Comparison of ENCODE assay signal across 21 cellular contexts in genomic region chr3:9428411-9428810, GRCh38. TPM values are rescaled to one million over a fixed set of nuclear protein-coding genes. Genes with fewer than 3 reads are reported as not detected.
DNase-seq lines count a peak whose midpoint lies in the region; ATAC-seq, FAIRE-seq and TF ChIP-seq lines count a peak whose summit lies in the region.
"Had no signal": no experiment of that assay in that cellular context is flagged by ENCODE, and none has a peak within 500 bp of the region (broad histone marks: within the 10 kb centered on the region; RNA-seq: fewer than 3 reads in every experiment).

No MANE protein-coding gene starts in this region.

- H3K9me3 Mint-ChIP-seq in GM23338 (no peaks in the 10 kb centered on the region), WTC11 (no peaks in the 10 kb centered on the region)

- no peak for TF ChIP-seq RAD21 in HepG2 (CRISPR knock-in tag; IDR thresholded peaks at IDR 0.05)

- no peak; a peak in 1 of 4 replicates for TF ChIP-seq EP300 in HepG2 (IDR thresholded peaks at IDR 0.05; ENCODE audit: low read depth in 2 of 2, low read length in 2 of 2)
- TF ChIP-seq EP300 in HepG2 (CRISPR knock-in tag; IDR thresholded peaks at IDR 0.05; ENCODE audit: borderline replicate concordance), result no peak

- H3K27me3 Mint-ChIP-seq in GM23338 (ENCODE audit: insufficient read depth, low read depth, poor library complexity) (peaks cover 2% of the 10 kb centered on the region), WTC11 (ENCODE audit: low read depth) (no peaks in the 10 kb centered on the region)

- POLR2A ChIA-PET in WTC11 (lab: Charles Lee) (no interaction called here), HepG2 (lab: Yijun Ruan, JAX) (no interaction called here)

- H3K4me2 ChIP-seq in GM23338 (no peak overlapping the region), HepG2 (ENCODE audit: low read depth, low read length) (0 out of 2 replicates have a peak overlapping the region, but pooled peaks have one; percentile 8), smooth muscle cell (no peak overlapping the region)

- H3K4me1 ChIP-seq in GM23338 (ENCODE audit: insufficient read depth) (0 out of 2 replicates have a peak, but pooled peaks cover 4% of the 10 kb centered on the region), HepG2 (ENCODE audit: insufficient read depth, low read length) (peaks cover 56% of the 10 kb centered on the region), smooth muscle cell (ENCODE audit: low read depth) (peaks cover 9% of the 10 kb centered on the region), lower lobe of right lung (peaks cover 20% of the 10 kb centered on the region)

- in situ Hi-C loops in HepG2 (cut with HindIII; ENCODE audit: extremely low pct_ligation_motif_present, low pct_unique_long_range_greater_than_20kb), result no loop called here

- H3K9me2 ChIP-seq in GM23338 (ENCODE audit: insufficient read depth), result no peaks in the 10 kb centered on the region

- H3K4me3 ChIP-seq in GM23338 (no peak overlapping the region), HepG2 (replicated peaks in 1 of 3; ENCODE audit: insufficient read depth in 1 of 3, low read depth in 2 of 3, low read length in 3 of 3) (peak overlapping the region in 1 of 3 experiments; percentile 3; a peak in 1 of 6 replicates), smooth muscle cell (no peak overlapping the region), lower lobe of right lung (no peak overlapping the region)
- H3K4me3 ChIP-seq: K562 had no signal

- peaks cover 1% of the 10 kb centered on the region for H3K4me1 Mint-ChIP-seq in GM23338
- H3K4me1 Mint-ChIP-seq in WTC11, result peaks cover 1% of the 10 kb centered on the region; the same call in 1 of the 2 replicates

- H3K27me3 ChIP-seq in GM23338 (ENCODE audit: insufficient read depth) (no peaks in the 10 kb centered on the region), HepG2 (ENCODE audit: control insufficient read depth in 1 of 2, insufficient read depth in 2 of 2, low read length in 2 of 2) (no peaks in the 10 kb centered on the region), smooth muscle cell (ENCODE audit: low read depth) (no peaks in the 10 kb centered on the region), lower lobe of right lung (ENCODE audit: low read depth) (no peaks in the 10 kb centered on the region)

- no peak overlapping the region for H3K4me3 Mint-ChIP-seq in GM23338
- H3K4me3 Mint-ChIP-seq in WTC11, result no peak overlapping the region

- H3K9ac ChIP-seq in HepG2 (ENCODE audit: insufficient read depth, low read depth, low read length), result no peak overlapping the region
- no peak overlapping the region for H3K9ac ChIP-seq in smooth muscle cell (ENCODE audit: low read depth)

- intact Hi-C loops in HepG2 (cut with micrococcal nuclease; ENCODE audit: unreplicated experiment), result no loop called here
- intact Hi-C loops in lower lobe of right lung (cut with DNase I), result no loop called here

- peak overlapping the region; percentile 33; the same call in 1 of the 2 replicates for H3K27ac ChIP-seq in GM23338 (ENCODE audit: low read depth)
- peak overlapping the region; percentile 50 for H3K27ac ChIP-seq in HepG2 (ENCODE audit: extremely low read length, insufficient read depth, low read length)
- peak overlapping the region; percentile 25 for H3K27ac ChIP-seq in smooth muscle cell (ENCODE audit: low read depth)
- no peak overlapping the region for H3K27ac ChIP-seq in lower lobe of right lung
- H3K27ac ChIP-seq: C4-2B had no signal

- peaks cover 60% of the 10 kb centered on the region for H4K20me1 ChIP-seq in GM23338 (replicated peaks; ENCODE audit: insufficient read depth)
- no peaks in the 10 kb centered on the region; the same call in none of the 2 replicates for H4K20me1 ChIP-seq in HepG2 (ENCODE audit: insufficient read depth, low read length)
- H4K20me1 ChIP-seq in smooth muscle cell (ENCODE audit: low read depth), result peaks cover 99% of the 10 kb centered on the region

- peaks cover 80% of the 10 kb centered on the region for H3K36me3 Mint-ChIP-seq in GM23338 (ENCODE audit: low read depth)
- peaks cover 67% of the 10 kb centered on the region for H3K36me3 Mint-ChIP-seq in WTC11

- no peak for ATAC-seq in GM23338
- no peak for ATAC-seq in WTC11
- ATAC-seq in HepG2, result peak; percentile 46; the same call in 2 of the 3 replicates
- no peak for ATAC-seq in GM21390 (IDR thresholded peaks at IDR 0.05; ENCODE audit: unreplicated experiment)
- no peak for ATAC-seq in lower lobe of right lung
- ATAC-seq: HCT116, K562, Right ventricle myocardium inferior had no signal

- DNase-seq in GM23338 (ENCODE audit: low spot score), result no peak
- DNase-seq in WTC11 (ENCODE audit: low spot score), result no peak
- DNase-seq in HepG2 (ENCODE audit: low spot score), result no peak
- DNase-seq in smooth muscle cell (lab: John Stamatoyannopoulos, UW; ENCODE audit: unreplicated experiment), result no peak
- DNase-seq in lower lobe of right lung, result no peak
- no peak for DNase-seq in NCI-H226
- DNase-seq: AML-193, DMS79 treated with DMSO at 0.1 percent for 48 hours, GOT3, NCI-H1092 treated with DMSO at 0.1 percent for 48 hours, NCI-H146, NCI-H2081, NCI-H2171 treated with DMSO at 0.1 percent for 48 hours, NCI-H446 treated with DMSO at 0.1 percent for 48 hours, NCI-H69 had no signal

- peaks cover 4% of the 10 kb centered on the region for H3F3A ChIP-seq in GM23338 (replicated peaks; ENCODE audit: low read depth)
- peaks cover 46% of the 10 kb centered on the region for H3F3A ChIP-seq in smooth muscle cell (ENCODE audit: low read depth)

- TF ChIP-seq CTCF in GM23338 (conservative IDR thresholded peaks at IDR 0.05; ENCODE audit: low read depth in 2 of 2) (no peak), WTC11 (IDR thresholded peaks at IDR 0.05) (no peak), HepG2 (CRISPR knock-in tag; IDR thresholded peaks at IDR 0.05) (no peak), smooth muscle cell (IDR thresholded peaks at IDR 0.05; ENCODE audit: borderline replicate concordance, insufficient read depth, poor library complexity, severe bottlenecking) (no peak), lower lobe of right lung (IDR thresholded peaks at IDR 0.05) (no peak)

- CTCF ChIA-PET in WTC11 (lab: Charles Lee) (no interaction called here), HepG2 (lab: Yijun Ruan, JAX; ENCODE audit: low intra/inter-chr PET ratio, low total read pairs) (no interaction called here)

- H3K9me3 ChIP-seq in HepG2 (ENCODE audit: low read length) (no peaks in the 10 kb centered on the region), smooth muscle cell (replicated peaks; ENCODE audit: low read depth) (no peaks in the 10 kb centered on the region), lower lobe of right lung (no peaks in the 10 kb centered on the region)

- FAIRE-seq in HepG2 (lab: Jason Lieb, UNC), result no peak
- FAIRE-seq: K562, RCC 7860 had no signal

- H2AFZ ChIP-seq in GM23338, result no peak overlapping the region
- H2AFZ ChIP-seq in HepG2 (ENCODE audit: low read length), result no peak overlapping the region
- H2AFZ ChIP-seq in smooth muscle cell (ENCODE audit: low read depth), result no peak overlapping the region

- peaks cover 83% of the 10 kb centered on the region for H3K79me2 ChIP-seq in GM23338 (replicated peaks; ENCODE audit: insufficient read depth)
- H3K79me2 ChIP-seq in HepG2 (ENCODE audit: insufficient read depth, low read length), result peaks cover 82% of the 10 kb centered on the region
- peaks cover 100% of the 10 kb centered on the region for H3K79me2 ChIP-seq in smooth muscle cell (ENCODE audit: low read depth)

- TF ChIP-seq POLR2A in HepG2 (IDR thresholded peaks at IDR 0.05; ENCODE audit: insufficient read depth in 1 of 2, low read depth in 2 of 2, low read length in 2 of 2), result no peak

- BruUV-seq in HepG2 (replicated peaks; lab: Mats Ljungman, UMichigan), result no TSS peak

- H3K36me3 ChIP-seq in GM23338 (ENCODE audit: insufficient read depth) (peaks cover 59% of the 10 kb centered on the region), HepG2 (replicated peaks in 1 of 2; ENCODE audit: control insufficient read depth in 1 of 2, insufficient read depth in 2 of 2, low read length in 2 of 2) (peaks cover 18 to 71% of the 10 kb centered on the region in 2 experiments), smooth muscle cell (ENCODE audit: low read depth) (peaks cover 45% of the 10 kb centered on the region), lower lobe of right lung (peaks cover 89% of the 10 kb centered on the region)

- H3K27ac Mint-ChIP-seq in GM23338 (no peak overlapping the region), WTC11 (peak overlapping the region; percentile 50; the same call in 1 of the 2 replicates)

TF ChIP-seq in GM23338, 12 proteins besides CTCF, POLR2A, EP300 and RAD21 (continues in another document):
- no peak for TF ChIP-seq ZNF331 (CRISPR knock-in tag; IDR thresholded peaks at IDR 0.05; ENCODE audit: low read depth)

TF ChIP-seq in HepG2, 621 proteins besides CTCF, POLR2A, EP300 and RAD21 (continues in another document):
- TF ChIP-seq CREB1 (IDR thresholded peaks at IDR 0.05) (no peak), CREB1 (CRISPR knock-in tag; IDR thresholded peaks at IDR 0.05) (peak; percentile 21; the same call in 1 of the 2 replicates)

RNA-seq across cellular contexts. Expression of gene SETD5, which starts 31.0 kb away (rescaled TPM):
- total RNA-seq in GM23338 (2014; rRNA removed; shearing (Covaris generic)), result 140 and 172 TPM in 2 replicates
- polyA plus RNA-seq in GM23338 (2016; fragmentation: Nextera tagmentation; extraction: Ambion mirVana) (132 and 143 TPM in 2 replicates), HepG2 (2011; rRNA removed) (79.8 and 95.8 TPM in 2 replicates), smooth muscle cell (133 and 134 TPM in 2 replicates)
- total RNA-seq in WTC11 (2021) (247 to 279 TPM (median 268 TPM) in 3 replicates), HepG2 (2016; rRNA removed; fragmentation: Illumina TruSeq; extraction: Trizol) (40.6 and 46.8 TPM in 2 replicates), smooth muscle cell (107 and 122 TPM in 2 replicates), lower lobe of right lung (116 TPM)
- total RNA-seq in HepG2 (2016; cell fraction: cytosol; rRNA removed; fragmentation: Illumina TruSeq; extraction: Trizol; ENCODE audit: low read depth), result 26.3 and 27.9 TPM in 2 replicates
- total RNA-seq in HepG2 (2016; cell fraction: insoluble cytoplasmic fraction; rRNA removed; fragmentation: Illumina TruSeq; extraction: Trizol), result 35.8 and 43.9 TPM in 2 replicates
- total RNA-seq in HepG2 (2016; cell fraction: membrane; rRNA removed; fragmentation: Illumina TruSeq; extraction: Trizol), result 26.2 and 27.3 TPM in 2 replicates
- total RNA-seq in HepG2 (2016; cell fraction: nucleus; rRNA removed; fragmentation: Illumina TruSeq; extraction: Trizol), result 98.3 and 114 TPM in 2 replicates
- polyA plus RNA-seq in HepG2 (2011; cell fraction: cytosol; rRNA removed), result 26.9 and 32.4 TPM in 2 replicates
- polyA plus RNA-seq in HepG2 (2011; cell fraction: nucleus; rRNA removed), result 146 and 182 TPM in 2 replicates
- polyA plus RNA-seq in HepG2 (2012), result 71.2 and 71.4 TPM in 2 replicates
- polyA plus RNA-seq in HepG2 (2016; cell fraction: cytosol; fragmentation: Illumina TruSeq; extraction: Trizol; ENCODE audit: low read depth), result 1.9 and 2.5 TPM in 2 replicates
- 30.4 and 34.5 TPM in 2 replicates for polyA plus RNA-seq in HepG2 (2016; cell fraction: insoluble cytoplasmic fraction; fragmentation: Illumina TruSeq; extraction: Trizol; ENCODE audit: low read depth)
- polyA plus RNA-seq in HepG2 (2016; cell fraction: membrane; fragmentation: Illumina TruSeq; extraction: Trizol; ENCODE audit: low read depth), result 7.4 and 7.5 TPM in 2 replicates
- 137 and 159 TPM in 2 replicates for polyA plus RNA-seq in HepG2 (2016; cell fraction: nucleus; fragmentation: Illumina TruSeq; extraction: Trizol; ENCODE audit: insufficient read depth, low read depth)
- 83.8 and 106 TPM in 2 replicates for polyA minus RNA-seq in HepG2 (2011; rRNA and poly(A)+ RNA removed; ENCODE audit: low replicate concordance)
- polyA minus RNA-seq in HepG2 (2011; cell fraction: cytosol; rRNA and poly(A)+ RNA removed), result 48.4 and 58.5 TPM in 2 replicates
- 243 and 288 TPM in 2 replicates for polyA minus RNA-seq in HepG2 (2011; cell fraction: nucleus; rRNA and poly(A)+ RNA removed)
